Comparison of ENCODE assay signal across 22 cellular contexts in the genomic region with DNA sequence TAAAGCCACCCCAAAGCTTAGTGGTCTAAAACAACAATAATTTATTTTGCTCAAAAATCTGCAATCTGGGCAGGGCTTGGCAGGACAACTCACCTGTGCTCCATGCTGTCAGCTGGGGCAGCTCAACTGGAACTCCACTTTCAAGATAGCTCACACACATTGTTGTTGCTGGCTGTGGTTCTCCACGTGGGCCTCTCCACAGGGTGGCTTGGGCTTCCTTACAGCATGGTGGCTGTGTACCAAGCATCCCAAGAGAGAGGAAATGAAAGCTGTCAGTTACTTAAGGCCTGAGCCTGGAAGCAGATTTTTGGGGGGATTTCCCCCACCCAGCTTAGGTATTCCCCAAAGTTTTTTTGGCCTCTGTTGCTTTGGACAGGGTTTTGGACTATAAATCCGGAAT.
"Had no signal": no experiment of that assay in that cellular context is flagged by ENCODE, and none has a peak within 500 bp of the region (broad histone marks: within the 10 kb centered on the region; RNA-seq: fewer than 3 reads in every experiment).

No MANE protein-coding gene starts in this region.

- H3K27ac Mint-ChIP-seq: activated CD8-positive, alpha-beta memory T cell treated with anti-CD3 and anti-CD28 coated beads, Interleukin-2, amount 10 ng/mL, durations not matched to agents 7 days and 5 days; activated naive CD8-positive, alpha-beta T cell treated with anti-CD3 and anti-CD28 coated beads for 36 hours; activated T-cell treated with anti-CD3 and anti-CD28 coated beads, Interleukin-2, amount 50 U/mL, for 24 hours; T-helper 17 cell had no signal

- DNase-seq: activated CD4-positive, CD25-positive, alpha-beta regulatory T cell; activated CD8-positive, alpha-beta memory T cell treated with anti-CD3 and anti-CD28 coated beads, Interleukin-2, amount 10 ng/mL, durations not matched to agents 7 days and 5 days; activated effector memory CD4-positive, alpha-beta T cell treated with anti-CD3 and anti-CD28 coated beads, Interleukin-2, amount 50 U/mL, for 16 hours; activated naive CD4-positive, alpha-beta T cell treated with Interleukin-2 at 50 U/mL for 16 hours; activated naive CD8-positive, alpha-beta T cell treated with anti-CD3 and anti-CD28 coated beads for 36 hours; activated T-cell treated with anti-CD3 and anti-CD28 coated beads, Interleukin-2, amount 50 U/mL, for 24 hours; anterior cingulate cortex; caudate nucleus; NCI-H1105 treated with DMSO at 0.1 percent for 48 hours; NCI-H1436 treated with DMSO at 0.1 percent for 48 hours; NCI-H187; NCI-H2081; NCI-H510A treated with DMSO at 0.1 percent for 48 hours; NCI-H69; Peyer's patch; Right ventricle myocardium superior; T-helper 17 cell; T-helper 9 cell had no signal

- H3K4me1 ChIP-seq: breast epithelium had no signal

- H3K4me3 ChIP-seq: breast epithelium, coronary artery, Peyer's patch, SJSA1 had no signal

- H3K4me3 Mint-ChIP-seq: activated CD8-positive, alpha-beta memory T cell treated with anti-CD3 and anti-CD28 coated beads, Interleukin-2, amount 10 ng/mL, durations not matched to agents 7 days and 5 days; activated naive CD8-positive, alpha-beta T cell treated with anti-CD3 and anti-CD28 coated beads for 36 hours; activated T-cell treated with anti-CD3 and anti-CD28 coated beads, Interleukin-2, amount 50 U/mL, for 24 hours; T-helper 17 cell had no signal

- H3K27me3 Mint-ChIP-seq: T-helper 17 cell had no signal

- H3K36me3 Mint-ChIP-seq: activated CD8-positive, alpha-beta memory T cell treated with anti-CD3 and anti-CD28 coated beads, Interleukin-2, amount 10 ng/mL, durations not matched to agents 7 days and 5 days; activated naive CD8-positive, alpha-beta T cell treated with anti-CD3 and anti-CD28 coated beads for 36 hours had no signal

- H3K36me3 ChIP-seq: breast epithelium, Peyer's patch, SJSA1 had no signal

- ATAC-seq: activated CD8-positive, alpha-beta memory T cell treated with anti-CD3 and anti-CD28 coated beads, Interleukin-2, amount 10 ng/mL, durations not matched to agents 7 days and 5 days; T-helper 17 cell had no signal

- H3K27ac ChIP-seq: breast epithelium, coronary artery, Peyer's patch, RWPE1, SJSA1 had no signal

- H3K27me3 ChIP-seq: Peyer's patch, SJSA1 had no signal
